ENCODE assay signal across 16 cellular contexts in the genomic region with DNA sequence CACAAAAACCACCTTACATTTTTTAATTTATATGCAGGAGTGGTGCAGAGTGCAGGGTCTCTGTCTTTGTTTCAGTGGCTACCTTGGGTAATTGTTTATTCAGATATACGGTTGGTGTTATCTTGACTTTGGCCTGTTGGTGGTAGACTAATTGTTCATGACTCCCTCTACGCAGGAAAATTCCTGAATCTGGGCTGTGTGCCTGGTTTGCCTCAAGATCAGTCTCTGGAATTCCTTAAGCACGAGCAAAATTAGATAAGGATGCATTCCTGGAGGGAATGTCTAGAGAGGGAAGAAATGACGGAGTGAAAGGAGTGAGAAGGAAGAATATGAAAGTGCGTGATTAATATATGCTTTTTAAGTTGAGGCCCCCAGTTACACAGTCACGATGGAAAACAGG.
DNase-seq lines count a peak whose midpoint lies in the region; ATAC-seq and TF ChIP-seq lines count a peak whose summit lies in the region.
"Had no signal": no experiment of that assay in that cellular context is flagged by ENCODE, and none has a peak within 500 bp of the region (broad histone marks: within the 10 kb centered on the region; RNA-seq: fewer than 3 reads in every experiment).

No MANE protein-coding gene starts in this region.

- no peaks in the 10 kb centered on the region for H3K9me2 ChIP-seq in HCT116 (ENCODE audit: insufficient read depth)

- CTCF ChIA-PET in HCT116 (lab: Charles Lee), result no interaction called here

- no peak overlapping the region for H3K4me2 ChIP-seq in HCT116 (ENCODE audit: low read length)

- BruUV-seq in HCT116 (replicated peaks; lab: Mats Ljungman, UMichigan), result no TSS peak

- H3K9ac ChIP-seq in HCT116 (ENCODE audit: low read length), result no peak overlapping the region
- H3K9ac ChIP-seq in adipocyte (ENCODE audit: low read length), result no peak overlapping the region
- H3K9ac ChIP-seq: parathyroid adenoma had no signal

- WGBS in adrenal gland, 4 donors, result 32 to 55% (median 51%) methylated on average over 6 of the region's 6 CpGs

- RAD21 ChIA-PET in HCT116 (lab: Charles Lee; ENCODE audit: low non-redundant PET in 1 of 2, low total read pairs in 2 of 2, uncharacterized antibody in 2 of 2, unreplicated experiment in 2 of 2), result no interaction called here

- intact Hi-C loops in HCT116 (cut with micrococcal nuclease) (no loop called here), adrenal gland (cut with DNase I) (no loop called here)

- H3K4me3 ChIP-seq in HCT116 (replicated peaks in 1 of 2; ENCODE audit: low read depth in 1 of 2, low read length in 2 of 2) (no peak overlapping the region), adipocyte (ENCODE audit: low read length) (no peak overlapping the region), fibroblast of villous mesenchyme (ENCODE audit: low read depth, low read length) (no peak overlapping the region), adrenal gland (no peak overlapping the region)
- H3K4me3 ChIP-seq: SJCRH30, skin epidermis had no signal

- H3K4me1 ChIP-seq in HCT116 (ENCODE audit: control insufficient read depth in 1 of 2, insufficient read depth in 2 of 2, low read length in 2 of 2) (no peaks in the 10 kb centered on the region), adipocyte (ENCODE audit: control insufficient read depth, insufficient read depth, low read length) (no peaks in the 10 kb centered on the region), adrenal gland (replicated peaks in 1 of 2) (no peaks in the 10 kb centered on the region)
- H3K4me1 ChIP-seq: parathyroid adenoma, SJCRH30 had no signal

- no peak for DNase-seq in HCT116 (ENCODE audit: low read depth, low spot score)
- DNase-seq in adipocyte (ENCODE audit: low read depth), result peak; percentile 56
- peak; percentile 13 for DNase-seq in fibroblast of villous mesenchyme (ENCODE audit: low read depth)
- peak; percentile 46 for DNase-seq in pulmonary artery endothelial cell (ENCODE audit: low read depth, low spot score)
- no peak for DNase-seq in SK-N-DZ (ENCODE audit: low spot score)
- no peak for DNase-seq in adrenal gland
- DNase-seq: COR-L47; foreskin fibroblast; left ventricle myocardium superior; NCI-H1105; SJCRH30; stimulated activated CD4-positive, alpha-beta T cell treated with anti-CD3 and anti-CD28 coated beads, Interleukin-4, amount 100 ng/mL, for 24 hours; T-helper 9 cell had no signal

- H3K9me3 ChIP-seq in HCT116 (ENCODE audit: control insufficient read depth in 1 of 2, insufficient read depth in 1 of 2, low read depth in 1 of 2, low read length in 2 of 2), result no peaks in the 10 kb centered on the region
- H3K9me3 ChIP-seq in adipocyte (ENCODE audit: control insufficient read depth, low read length), result no peaks in the 10 kb centered on the region
- peaks cover 0 to 7% (median 0%) of the 10 kb centered on the region in 3 donors for H3K9me3 ChIP-seq in adrenal gland (replicated peaks in 1 of 3)
- H3K9me3 ChIP-seq: SJCRH30 had no signal

- H2AFZ ChIP-seq in HCT116 (ENCODE audit: low read depth, low read length, poor library complexity, severe bottlenecking), result no peak overlapping the region
- H2AFZ ChIP-seq: parathyroid adenoma had no signal

- TF ChIP-seq POLR2A in HCT116 (IDR thresholded peaks at IDR 0.05; ENCODE audit: borderline replicate concordance, extremely low read depth, insufficient read depth, insufficient read length) (no peak), adrenal gland (IDR thresholded peaks at IDR 0.05) (no peak)

- TF ChIP-seq CTCF in HCT116 (IDR thresholded peaks at IDR 0.05 in 2 of 3, conservative IDR thresholded peaks at IDR 0.05 in 1 of 3; ENCODE audit: borderline replicate concordance in 1 of 3, insufficient read depth in 1 of 3, low read depth in 2 of 3, low read length in 2 of 3) (no peak), fibroblast of villous mesenchyme (IDR thresholded peaks at IDR 0.05; ENCODE audit: insufficient read depth, low read depth, low read length) (no peak), adrenal gland (IDR thresholded peaks at IDR 0.05) (no peak)

- POLR2A ChIA-PET in HCT116 (lab: Charles Lee), result no interaction called here

- H3K27ac ChIP-seq in HCT116 (ENCODE audit: low read depth, low read length) (no peak overlapping the region), adrenal gland (no peak overlapping the region)
- H3K27ac ChIP-seq: parathyroid adenoma, SJCRH30, skin epidermis had no signal

- ATAC-seq in HCT116, result peak; percentile 46; the same call in 1 of the 2 replicates
- ATAC-seq in GM19023 (IDR thresholded peaks at IDR 0.05; ENCODE audit: unreplicated experiment), result no peak
- ATAC-seq: left ventricle myocardium superior had no signal

- no peaks in the 10 kb centered on the region for H4K20me1 ChIP-seq in HCT116 (ENCODE audit: insufficient read depth)

- H3K36me3 ChIP-seq in HCT116 (ENCODE audit: control insufficient read depth in 1 of 2, insufficient read depth in 2 of 2, low read length in 2 of 2) (no peaks in the 10 kb centered on the region), adipocyte (ENCODE audit: control insufficient read depth, insufficient read depth, low read length, severe bottlenecking) (no peaks in the 10 kb centered on the region), adrenal gland (replicated peaks in 1 of 2) (no peaks in the 10 kb centered on the region)
- H3K36me3 ChIP-seq: SJCRH30 had no signal

- TF ChIP-seq RAD21 in HCT116 (IDR thresholded peaks at IDR 0.05; ENCODE audit: low read depth), result no peak

- H3K79me2 ChIP-seq in HCT116 (ENCODE audit: insufficient read depth, low read length), result no peaks in the 10 kb centered on the region
- H3K79me2 ChIP-seq: parathyroid adenoma had no signal

- H3K27me3 ChIP-seq in HCT116 (ENCODE audit: insufficient read depth, low read length) (no peaks in the 10 kb centered on the region), adipocyte (replicated peaks; ENCODE audit: control insufficient read depth, insufficient read depth, low read length) (no peaks in the 10 kb centered on the region), adrenal gland (no peaks in the 10 kb centered on the region)
- H3K27me3 ChIP-seq: SJCRH30 had no signal

TF ChIP-seq in HCT116, 20 proteins besides CTCF, POLR2A, EP300 and RAD21:
- TF ChIP-seq EZH2phosphoT487 (IDR thresholded peaks at IDR 0.05; ENCODE audit: borderline replicate concordance), result no peak
- TF ChIP-seq EZH2 (IDR thresholded peaks at IDR 0.05), result no peak
- TF ChIP-seq CBX3 (IDR thresholded peaks at IDR 0.05; ENCODE audit: low read depth), result no peak
- TF ChIP-seq, protein P1, sequence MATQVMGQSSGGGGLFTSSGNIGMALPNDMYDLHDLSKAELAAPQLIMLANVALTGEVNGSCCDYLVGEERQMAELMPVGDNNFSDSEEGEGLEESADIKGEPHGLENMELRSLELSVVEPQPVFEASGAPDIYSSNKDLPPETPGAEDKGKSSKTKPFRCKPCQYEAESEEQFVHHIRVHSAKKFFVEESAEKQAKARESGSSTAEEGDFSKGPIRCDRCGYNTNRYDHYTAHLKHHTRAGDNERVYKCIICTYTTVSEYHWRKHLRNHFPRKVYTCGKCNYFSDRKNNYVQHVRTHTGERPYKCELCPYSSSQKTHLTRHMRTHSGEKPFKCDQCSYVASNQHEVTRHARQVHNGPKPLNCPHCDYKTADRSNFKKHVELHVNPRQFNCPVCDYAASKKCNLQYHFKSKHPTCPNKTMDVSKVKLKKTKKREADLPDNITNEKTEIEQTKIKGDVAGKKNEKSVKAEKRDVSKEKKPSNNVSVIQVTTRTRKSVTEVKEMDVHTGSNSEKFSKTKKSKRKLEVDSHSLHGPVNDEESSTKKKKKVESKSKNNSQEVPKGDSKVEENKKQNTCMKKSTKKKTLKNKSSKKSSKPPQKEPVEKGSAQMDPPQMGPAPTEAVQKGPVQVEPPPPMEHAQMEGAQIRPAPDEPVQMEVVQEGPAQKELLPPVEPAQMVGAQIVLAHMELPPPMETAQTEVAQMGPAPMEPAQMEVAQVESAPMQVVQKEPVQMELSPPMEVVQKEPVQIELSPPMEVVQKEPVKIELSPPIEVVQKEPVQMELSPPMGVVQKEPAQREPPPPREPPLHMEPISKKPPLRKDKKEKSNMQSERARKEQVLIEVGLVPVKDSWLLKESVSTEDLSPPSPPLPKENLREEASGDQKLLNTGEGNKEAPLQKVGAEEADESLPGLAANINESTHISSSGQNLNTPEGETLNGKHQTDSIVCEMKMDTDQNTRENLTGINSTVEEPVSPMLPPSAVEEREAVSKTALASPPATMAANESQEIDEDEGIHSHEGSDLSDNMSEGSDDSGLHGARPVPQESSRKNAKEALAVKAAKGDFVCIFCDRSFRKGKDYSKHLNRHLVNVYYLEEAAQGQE (IDR thresholded peaks at IDR 0.05; ENCODE audit: low read depth), result no peak
- no peak for TF ChIP-seq POLR2AphosphoS5 (IDR thresholded peaks at IDR 0.05; ENCODE audit: low read depth, low read length)
- TF ChIP-seq SRF (IDR thresholded peaks at IDR 0.05; ENCODE audit: low read depth), result no peak
- TF ChIP-seq SIN3A (IDR thresholded peaks at IDR 0.05; ENCODE audit: low read depth), result no peak
- TF ChIP-seq JUND (IDR thresholded peaks at IDR 0.05), result no peak
- TF ChIP-seq TCF7L2 (IDR thresholded peaks at IDR 0.05; ENCODE audit: borderline replicate concordance, extremely low read depth, insufficient read depth, insufficient read length), result no peak
- TF ChIP-seq ELF1 (IDR thresholded peaks at IDR 0.05; ENCODE audit: borderline replicate concordance, low read depth), result no peak
- no peak for TF ChIP-seq CEBPB (IDR thresholded peaks at IDR 0.05; ENCODE audit: low read depth)
- no peak for TF ChIP-seq FOSL1 (IDR thresholded peaks at IDR 0.05; ENCODE audit: low read depth)
- no peak for TF ChIP-seq ZFX (IDR thresholded peaks at IDR 0.05)

Comparison
In these comparisons a context has a peak if more than half of its experiments do, and no peak if none do; other contexts are left out.
1. DNase-seq: peak in adipocyte (single experiment), fibroblast of villous mesenchyme (single experiment) and pulmonary artery endothelial cell (single experiment); none in HCT116 (single experiment), SK-N-DZ (single experiment) and adrenal gland (0 of 7).